24 cellular contexts compared by ENCODE assay signal in the genomic region with DNA sequence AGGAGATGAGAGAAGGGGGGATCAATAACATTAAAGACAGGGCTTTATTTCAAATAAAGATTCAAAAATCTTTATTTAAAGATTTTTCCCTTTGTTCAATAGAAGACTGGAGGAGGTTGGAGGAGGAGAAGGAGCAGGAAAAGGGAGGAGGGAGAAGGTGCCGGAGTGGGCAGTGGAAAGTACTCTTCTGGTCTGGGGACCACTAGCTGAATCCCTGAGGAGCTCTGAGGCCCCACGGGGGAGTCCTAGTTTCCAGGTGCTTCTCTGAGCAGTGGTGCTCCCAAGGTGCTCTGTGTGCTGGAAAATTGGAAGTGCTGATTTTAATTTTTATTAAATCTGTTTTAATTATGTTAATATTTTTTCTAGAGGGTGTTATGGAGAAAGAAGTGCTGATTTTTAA. TPM values are rescaled to one million over a fixed set of nuclear protein-coding genes. Genes with fewer than 3 reads are reported as not detected.
DNase-seq lines count a peak whose midpoint lies in the region; ATAC-seq and TF ChIP-seq lines count a peak whose summit lies in the region.
"Had no signal": no experiment of that assay in that cellular context is flagged by ENCODE, and none has a peak within 500 bp of the region (broad histone marks: within the 10 kb centered on the region; RNA-seq: fewer than 3 reads in every experiment).

No MANE protein-coding gene starts in this region.

- no peak overlapping the region for H3K4me3 ChIP-seq in BLaER1 treated with 17β-estradiol and CSF1 and Interleukin-3, amounts not matched to agents 10 nM and 100 nM
- no peak overlapping the region for H3K4me3 ChIP-seq in HEK293 (ENCODE audit: low read depth, low read length)
- no peak overlapping the region for H3K4me3 ChIP-seq in esophagus muscularis mucosa
- H3K4me3 ChIP-seq: adrenal gland, body of pancreas, dorsolateral prefrontal cortex, mucosa of descending colon, prostate gland, SJSA1, testis had no signal

- CTCF ChIA-PET in HEK293 (lab: Yijun Ruan, JAX), result interaction anchor here (0.9 to 2.0 kb wide), 3 partner anchors 23 to 40 kb away, joined by 4 to 9 read pairs (median 5); no protein-coding TSS in a partner anchor

- POLR2A ChIA-PET in HEK293 (lab: Yijun Ruan, JAX), result interaction anchor here (0.9 to 1.7 kb wide), 2 partner anchors 20 to 67 kb away, joined by 3 to 9 read pairs; a partner anchor contains a TSS

- no peak for TF ChIP-seq POLR2A in esophagus muscularis mucosa (IDR thresholded peaks at IDR 0.05; ENCODE audit: low read depth)

- H3K4me1 Mint-ChIP-seq in neural crest cell, result peaks cover 6% of the 10 kb centered on the region

- no peaks in the 10 kb centered on the region for H3K36me3 ChIP-seq in BLaER1 treated with 17β-estradiol and CSF1 and Interleukin-3, amounts not matched to agents 10 nM and 100 nM
- H3K36me3 ChIP-seq in HEK293 (ENCODE audit: control insufficient read depth in 2 of 2, insufficient read depth in 1 of 2, low read length in 2 of 2), result no peaks in the 10 kb centered on the region
- H3K36me3 ChIP-seq in esophagus muscularis mucosa, result no peaks in the 10 kb centered on the region
- H3K36me3 ChIP-seq: adrenal gland, neutrophil, prostate gland, SJSA1 had no signal

- no peaks in the 10 kb centered on the region for H3K27me3 ChIP-seq in BLaER1 treated with 17β-estradiol and CSF1 and Interleukin-3, amounts not matched to agents 10 nM and 100 nM
- H3K27me3 ChIP-seq in esophagus muscularis mucosa, result peaks cover 0 to 4% (median 1%) of the 10 kb centered on the region in 4 donors
- H3K27me3 ChIP-seq: adrenal gland, body of pancreas, dorsolateral prefrontal cortex, neutrophil, SJSA1, testis had no signal

- no peaks in the 10 kb centered on the region; a peak in 1 of 22 replicates for H4K20me1 ChIP-seq in BLaER1 treated with 17β-estradiol and CSF1 and Interleukin-3, amounts not matched to agents 10 nM and 100 nM

- no peak for TF ChIP-seq EP300 in esophagus muscularis mucosa (IDR thresholded peaks at IDR 0.05)

- peaks cover 13% of the 10 kb centered on the region for H3K27me3 Mint-ChIP-seq in neural crest cell (ENCODE audit: low read depth)
- H3K27me3 Mint-ChIP-seq: CD4-positive, alpha-beta memory T cell had no signal

- TF ChIP-seq CTCF in HEK293 (tag by site-specific recombination; IDR thresholded peaks at IDR 0.05), result no peak
- TF ChIP-seq CTCF in esophagus muscularis mucosa (IDR thresholded peaks at IDR 0.05), result no peak
- TF ChIP-seq CTCF in neural crest cell (conservative IDR thresholded peaks at IDR 0.05), result no peak

- H3K4me3 Mint-ChIP-seq in neural crest cell, result peak overlapping the region; percentile 50
- H3K4me3 Mint-ChIP-seq: activated CD4-positive, alpha-beta T cell treated with anti-CD3 and anti-CD28 coated beads, Interleukin-2, amount 10 ng/mL, durations not matched to agents 24 days and 14 days; activated T-cell treated with anti-CD3 and anti-CD28 coated beads, Interleukin-2, amount 50 U/mL, for 4 hours had no signal

- H3K27ac Mint-ChIP-seq in neural crest cell (ENCODE audit: unreplicated experiment), result no peak overlapping the region
- H3K27ac Mint-ChIP-seq: activated CD4-positive, alpha-beta T cell treated with anti-CD3 and anti-CD28 coated beads, Interleukin-2, amount 10 ng/mL, durations not matched to agents 24 days and 14 days had no signal

- intact Hi-C loops in esophagus muscularis mucosa (cut with DNase I), result no loop called here
- intact Hi-C loops in sciatic nerve (cut with DNase I), result no loop called here

- H3K4me2 ChIP-seq in BLaER1 treated with 17β-estradiol and CSF1 and Interleukin-3, amounts not matched to agents 10 nM and 100 nM, result peak overlapping the region in 8 of 11 experiments; percentile 2 to 51 (median 22); a peak in 9 of 22 replicates

- ATAC-seq in sciatic nerve, result no peak
- ATAC-seq: activated T-cell treated with anti-CD3 and anti-CD28 coated beads, Interleukin-2, amount 50 U/mL, for 4 hours; body of pancreas; mucosa of descending colon; stimulated activated naive CD8-positive, alpha-beta T cell treated with anti-CD3 and anti-CD28 coated beads, Interleukin-15, Interleukin-2, amounts not matched to agents 100 U/mL and 50 U/mL, for 24 hours had no signal

- peaks cover 46 to 68% (median 62%) of the 10 kb centered on the region in 10 experiments for H3K4me1 ChIP-seq in BLaER1 treated with 17β-estradiol and CSF1 and Interleukin-3, amounts not matched to agents 10 nM and 100 nM
- peaks cover 10% of the 10 kb centered on the region for H3K4me1 ChIP-seq in HEK293 (ENCODE audit: control insufficient read depth, insufficient read depth, low read length)
- peaks cover 14 to 64% (median 53%) of the 10 kb centered on the region in 4 donors for H3K4me1 ChIP-seq in esophagus muscularis mucosa

- 38% methylated on average over 2 of the region's 2 CpGs for WGBS in esophagus muscularis mucosa

- no peak for DNase-seq in esophagus muscularis mucosa (ENCODE audit: extremely low spot score)
- DNase-seq in neural crest cell (ENCODE audit: low read depth, low spot score), result no peak
- DNase-seq in SKM-1 (lab: John Stamatoyannopoulos, UW; ENCODE audit: unreplicated experiment), result no peak
- no peak for DNase-seq in sciatic nerve (ENCODE audit: low spot score)
- no peak for DNase-seq in NCI-H1436 (lab: John Stamatoyannopoulos, UW)
- DNase-seq in HPDE6-E6E7 (ENCODE audit: extremely low spot score), result no peak
- DNase-seq: activated CD4-positive, alpha-beta T cell treated with anti-CD3 and anti-CD28 coated beads, Interleukin-2, amount 10 ng/mL, durations not matched to agents 24 days and 14 days; activated T-cell treated with anti-CD3 and anti-CD28 coated beads, Interleukin-2, amount 50 U/mL, for 4 hours; adrenal gland; body of pancreas; CD4-positive, alpha-beta memory T cell; dorsolateral prefrontal cortex; mucosa of descending colon; NCI-H1694; NCI-H2171 treated with DMSO at 0.1 percent for 48 hours; NCI-H524 treated with DMSO at 0.1 percent for 48 hours; stimulated activated naive CD8-positive, alpha-beta T cell treated with anti-CD3 and anti-CD28 coated beads, Interleukin-15, Interleukin-2, amounts not matched to agents 100 U/mL and 50 U/mL, for 24 hours; testis had no signal

- no peak overlapping the region for H3K27ac ChIP-seq in BLaER1 treated with 17β-estradiol and CSF1 and Interleukin-3, amounts not matched to agents 10 nM and 100 nM
- H3K27ac ChIP-seq in HEK293 (ENCODE audit: extremely low read depth, low read depth, low read length) (no peak overlapping the region), esophagus muscularis mucosa (replicated peaks in 1 of 4) (peak overlapping the region; percentile 37 to 100 (median 96))
- H3K27ac ChIP-seq: adrenal gland, HL-60, neutrophil, prostate gland, SJSA1 had no signal

- H3K36me3 Mint-ChIP-seq in neural crest cell (ENCODE audit: low read depth), result no peaks in the 10 kb centered on the region
- H3K36me3 Mint-ChIP-seq: CD4-positive, alpha-beta memory T cell had no signal

- no peaks in the 10 kb centered on the region for H3K9me3 Mint-ChIP-seq in neural crest cell
- H3K9me3 Mint-ChIP-seq: activated CD4-positive, alpha-beta T cell treated with anti-CD3 and anti-CD28 coated beads, Interleukin-2, amount 10 ng/mL, durations not matched to agents 24 days and 14 days; activated T-cell treated with anti-CD3 and anti-CD28 coated beads, Interleukin-2, amount 50 U/mL, for 4 hours; CD4-positive, alpha-beta memory T cell had no signal

- H3K9ac ChIP-seq in BLaER1 treated with 17β-estradiol and CSF1 and Interleukin-3, amounts not matched to agents 10 nM and 100 nM, result peak overlapping the region in 1 of 11 experiments; percentile 41; a peak in 1 of 22 replicates

- H3K9me3 ChIP-seq in BLaER1 treated with 17β-estradiol and CSF1 and Interleukin-3, amounts not matched to agents 10 nM and 100 nM (replicated peaks in 1 of 11), result no peaks in the 10 kb centered on the region
- H3K9me3 ChIP-seq in HEK293 (ENCODE audit: control insufficient read depth, insufficient read depth, low read depth, low read length) (no peaks in the 10 kb centered on the region), esophagus muscularis mucosa (no peaks in the 10 kb centered on the region)
- H3K9me3 ChIP-seq: adrenal gland, body of pancreas, mucosa of descending colon, neutrophil, prostate gland, SJSA1, testis had no signal

TF ChIP-seq in HEK293, 187 proteins besides CTCF, POLR2A, EP300 and RAD21:
- TF ChIP-seq, protein P1, sequence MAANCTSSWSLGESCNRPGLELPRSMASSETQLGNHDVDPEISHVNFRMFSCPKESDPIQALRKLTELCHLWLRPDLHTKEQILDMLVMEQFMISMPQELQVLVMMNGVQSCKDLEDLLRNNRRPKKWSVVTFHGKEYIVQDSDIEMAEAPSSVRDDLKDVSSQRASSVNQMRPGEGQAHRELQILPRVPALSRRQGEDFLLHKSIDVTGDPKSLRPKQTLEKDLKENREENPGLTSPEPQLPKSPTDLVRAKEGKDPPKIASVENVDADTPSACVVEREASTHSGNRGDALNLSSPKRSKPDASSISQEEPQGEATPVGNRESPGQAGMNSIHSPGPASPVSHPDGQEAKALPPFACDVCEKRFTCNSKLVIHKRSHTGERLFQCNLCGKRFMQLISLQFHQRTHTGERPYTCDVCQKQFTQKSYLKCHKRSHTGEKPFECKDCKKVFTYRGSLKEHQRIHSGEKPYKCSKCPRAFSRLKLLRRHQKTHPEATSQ (tag by site-specific recombination; IDR thresholded peaks at IDR 0.05), result no peak
- TF ChIP-seq ZNF335 (tag by site-specific recombination; conservative IDR thresholded peaks at IDR 0.05) (peak; percentile 45), ZNF600 (tag by site-specific recombination; IDR thresholded peaks at IDR 0.05) (peak; percentile 18; the same call in 1 of the 2 replicates)

RNA-seq across cellular contexts. Expression of a gene that starts 19.3 kb away (rescaled TPM):
- total RNA-seq in esophagus muscularis mucosa (10 to 100 TPM; 30.7 to 68.3 (median 43.4) TPM), neural crest cell (24.0 and 26.3 TPM in 2 replicates), sciatic nerve (55.9 TPM)

RNA-seq across cellular contexts. Expression of a gene that starts 52.0 kb away (rescaled TPM):
- total RNA-seq in esophagus muscularis mucosa (10 to 100 TPM; 27.2 to 49.0 (median 33.8) TPM), neural crest cell (23.1 and 24.5 TPM in 2 replicates), sciatic nerve (43.3 TPM)

RNA-seq across cellular contexts. Expression of a gene that starts 52.2 kb away (rescaled TPM):
- total RNA-seq in esophagus muscularis mucosa (1 to 10 TPM; 3.8 to 7.4 (median 5.3) TPM), neural crest cell (5.8 and 7.0 TPM in 2 replicates), sciatic nerve (5.4 TPM)

Comparison
In these comparisons a context has a peak if more than half of its experiments do, and no peak if none do; other contexts are left out.
1. H3K27ac ChIP-seq: peak in esophagus muscularis mucosa (4 of 4); none in BLaER1 treated with 17β-estradiol and CSF1 and Interleukin-3, amounts not matched to agents 10 nM and 100 nM (0 of 11) and HEK293 (single experiment).